ENCODE assay signal across 16 cellular contexts in the genomic region with DNA sequence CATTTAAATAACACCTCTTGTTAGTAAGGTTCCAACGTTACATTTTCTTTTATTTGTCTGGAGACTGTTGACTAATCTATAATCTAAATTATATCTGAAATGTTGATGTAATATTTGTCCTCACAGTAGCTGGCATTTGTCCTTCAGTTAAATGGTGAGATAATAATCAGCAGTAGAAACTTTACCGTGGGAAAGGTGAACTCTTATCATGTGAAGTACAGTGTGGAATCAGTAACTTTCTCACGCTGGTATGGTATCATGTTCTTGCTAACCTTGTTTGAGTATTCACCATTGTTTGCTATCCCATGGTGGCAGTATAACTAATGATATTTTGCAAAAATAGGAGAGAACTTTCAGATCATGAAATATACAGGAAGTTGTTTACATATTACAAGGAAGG. TPM values are rescaled to one million over a fixed set of nuclear protein-coding genes. Genes with fewer than 3 reads are reported as not detected.
DNase-seq lines count a peak whose midpoint lies in the region; ATAC-seq and TF ChIP-seq lines count a peak whose summit lies in the region.
"Had no signal": no experiment of that assay in that cellular context is flagged by ENCODE, and none has a peak within 500 bp of the region (broad histone marks: within the 10 kb centered on the region; RNA-seq: fewer than 3 reads in every experiment).

No MANE protein-coding gene starts in this region.

- DNase-seq in Calu3 (peak; percentile 39), HFFc6 (no peak), mesenchymal stem cell (no peak), Ammon's horn (ENCODE audit: low spot score) (no peak), foreskin fibroblast (no peak), NCI-H2196 treated with DMSO at 0.1 percent for 48 hours (lab: John Stamatoyannopoulos, UW; ENCODE audit: unreplicated experiment) (no peak)
- no peak for DNase-seq in activated effector memory CD4-positive, alpha-beta T cell treated with Interleukin-2 at 50 U/mL for 16 hours
- DNase-seq: activated CD4-positive, alpha-beta T cell treated with anti-CD3 and anti-CD28 coated beads for 36 hours; activated gamma-delta T cell treated with Interleukin-2 at 50 U/mL for 16 hours; BE2C; NCI-H1436 had no signal

- no peaks in the 10 kb centered on the region for H3K27me3 ChIP-seq in mesenchymal stem cell (ENCODE audit: control insufficient read depth in 1 of 2, insufficient read depth in 1 of 2, low read length in 2 of 2)
- H3K27me3 ChIP-seq: BE2C had no signal

- TF ChIP-seq CTCF in Calu3 (IDR thresholded peaks at IDR 0.05; ENCODE audit: unreplicated experiment) (no peak), HFFc6 (IDR thresholded peaks at IDR 0.05) (no peak), foreskin fibroblast (IDR thresholded peaks at IDR 0.05; ENCODE audit: low read depth, low read length) (no peak)

- H3K4me3 ChIP-seq in mesenchymal stem cell (ENCODE audit: insufficient read depth in 1 of 2, low read depth in 1 of 2, low read length in 2 of 2) (no peak overlapping the region), foreskin fibroblast (ENCODE audit: low read depth in 1 of 2, low read length in 2 of 2) (no peak overlapping the region)
- H3K4me3 ChIP-seq: lung had no signal

- H3K9ac ChIP-seq in mesenchymal stem cell (ENCODE audit: low read length): no peak overlapping the region

- WGBS in mesenchymal stem cell: 79% methylated on average over 2 of the region's 3 CpGs

- H2BK15ac ChIP-seq in mesenchymal stem cell (ENCODE audit: low read depth, poor library complexity, severe bottlenecking): no peak overlapping the region

- no peak overlapping the region for H2AFZ ChIP-seq in mesenchymal stem cell (ENCODE audit: low read depth, low read length)

- no peak overlapping the region for H2BK120ac ChIP-seq in mesenchymal stem cell (ENCODE audit: low read depth, low read length)

- H3K4me3 Mint-ChIP-seq in Calu3 (ENCODE audit: low read depth, unreplicated experiment) (peak overlapping the region; percentile 96), HFFc6 (0 out of 2 replicates have a peak overlapping the region, but pooled peaks have one; percentile 27)
- H3K4me3 Mint-ChIP-seq in activated T-helper 17 cell treated with anti-CD3 and anti-CD28 coated beads, Interleukin-2, amount 50 U/mL, for 72 hours: peak overlapping the region; percentile 30
- H3K4me3 Mint-ChIP-seq: activated CD4-positive, alpha-beta T cell treated with anti-CD3 and anti-CD28 coated beads for 36 hours; stimulated activated naive CD8-positive, alpha-beta T cell treated with anti-CD3 and anti-CD28 coated beads, Interleukin-15, Interleukin-2, amounts not matched to agents 100 ng/mL and 50 ng/mL, for 24 hours had no signal

- H2AK5ac ChIP-seq in mesenchymal stem cell (ENCODE audit: low read length, severe bottlenecking): no peak overlapping the region

- peaks cover 0 to 25% of the 10 kb centered on the region in 2 experiments for H3K36me3 ChIP-seq in mesenchymal stem cell (ENCODE audit: control insufficient read depth in 1 of 2, insufficient read depth in 2 of 2, low read depth in 1 of 2, low read length in 2 of 2)

- peak overlapping the region; percentile 23 for H3K27ac ChIP-seq in mesenchymal stem cell (ENCODE audit: low read length, poor library complexity, severe bottlenecking)

- no peak overlapping the region for H3K4ac ChIP-seq in mesenchymal stem cell (ENCODE audit: low read depth in 1 of 2, low read length in 2 of 2)

- H3K4me1 Mint-ChIP-seq in Calu3 (ENCODE audit: low read depth, unreplicated experiment) (peaks cover 44% of the 10 kb centered on the region), HFFc6 (ENCODE audit: low read depth) (peaks cover 48% of the 10 kb centered on the region)
- H3K4me1 Mint-ChIP-seq in activated T-helper 17 cell treated with anti-CD3 and anti-CD28 coated beads, Interleukin-2, amount 50 U/mL, for 72 hours: peaks cover 14% of the 10 kb centered on the region

- intact Hi-C loops in Calu3 (cut with micrococcal nuclease; ENCODE audit: unreplicated experiment): loop anchor here (1.0 to 10.0 kb wide), 3 partner anchors 47 to 345 kb away; no protein-coding TSS in a partner anchor

- H2BK5ac ChIP-seq in mesenchymal stem cell (ENCODE audit: low read depth, low read length, poor library complexity, severe bottlenecking): no peak overlapping the region

- H3K23ac ChIP-seq in mesenchymal stem cell (ENCODE audit: low read length in 2 of 2): no peak overlapping the region

- no peak overlapping the region for H4K91ac ChIP-seq in mesenchymal stem cell (ENCODE audit: low read length)

- H3K79me1 ChIP-seq in mesenchymal stem cell (replicated peaks; ENCODE audit: low read length, poor library complexity, severe bottlenecking): peaks cover 6% of the 10 kb centered on the region

- H3K36me3 Mint-ChIP-seq in Calu3 (ENCODE audit: insufficient read depth, unreplicated experiment) (peaks cover 97% of the 10 kb centered on the region), HFFc6 (ENCODE audit: low read depth) (peaks cover 26% of the 10 kb centered on the region; the same call in 1 of the 2 replicates)
- peaks cover 90% of the 10 kb centered on the region for H3K36me3 Mint-ChIP-seq in activated T-helper 17 cell treated with anti-CD3 and anti-CD28 coated beads, Interleukin-2, amount 50 U/mL, for 72 hours (ENCODE audit: low read depth)

- CTCF ChIA-PET in Calu3 (lab: Charles Lee): interaction anchor here (0.6 to 2.2 kb wide), 6 partner anchors 48 to 291 kb away, joined by 3 to 12 read pairs (median 4); no protein-coding TSS in a partner anchor

- no peaks in the 10 kb centered on the region for H3K9me3 ChIP-seq in mesenchymal stem cell (ENCODE audit: control insufficient read depth, low read length)
- H3K9me3 ChIP-seq: BE2C had no signal

- no peak overlapping the region for H3K18ac ChIP-seq in mesenchymal stem cell (ENCODE audit: low read depth in 1 of 2, low read length in 2 of 2)

- H3K9me3 Mint-ChIP-seq in Calu3 (ENCODE audit: low read depth, unreplicated experiment) (no peaks in the 10 kb centered on the region), HFFc6 (no peaks in the 10 kb centered on the region)
- no peaks in the 10 kb centered on the region for H3K9me3 Mint-ChIP-seq in activated T-helper 17 cell treated with anti-CD3 and anti-CD28 coated beads, Interleukin-2, amount 50 U/mL, for 72 hours
- H3K9me3 Mint-ChIP-seq: brain; stimulated activated naive CD8-positive, alpha-beta T cell treated with anti-CD3 and anti-CD28 coated beads, Interleukin-15, Interleukin-2, amounts not matched to agents 100 ng/mL and 50 ng/mL, for 24 hours had no signal

- H3K4me2 ChIP-seq in mesenchymal stem cell (ENCODE audit: low read length, poor library complexity, severe bottlenecking): no peak overlapping the region

- H3K27ac Mint-ChIP-seq in Calu3 (ENCODE audit: unreplicated experiment) (peak overlapping the region; percentile 88), HFFc6 (peak overlapping the region; percentile 69)
- H3K27ac Mint-ChIP-seq in activated T-helper 17 cell treated with anti-CD3 and anti-CD28 coated beads, Interleukin-2, amount 50 U/mL, for 72 hours: peak overlapping the region; percentile 55
- H3K27ac Mint-ChIP-seq: activated CD4-positive, alpha-beta T cell treated with anti-CD3 and anti-CD28 coated beads for 36 hours; stimulated activated naive CD8-positive, alpha-beta T cell treated with anti-CD3 and anti-CD28 coated beads, Interleukin-15, Interleukin-2, amounts not matched to agents 100 ng/mL and 50 ng/mL, for 24 hours had no signal

- H4K8ac ChIP-seq in mesenchymal stem cell (ENCODE audit: low read length): no peak overlapping the region

- BruUV-seq in Calu3 (replicated peaks; lab: Mats Ljungman, UMichigan): no TSS peak

- peaks cover 8% of the 10 kb centered on the region for H3K4me1 ChIP-seq in mesenchymal stem cell (ENCODE audit: control insufficient read depth, insufficient read depth, low read depth, low read length)

- no peak for ATAC-seq in activated T-helper 17 cell treated with anti-CD3 and anti-CD28 coated beads, Interleukin-2, amount 50 U/mL, for 72 hours (replicated peaks)
- ATAC-seq: activated CD4-positive, alpha-beta T cell treated with anti-CD3 and anti-CD28 coated beads for 36 hours had no signal

- H3K27me3 Mint-ChIP-seq in Calu3 (ENCODE audit: unreplicated experiment) (no peaks in the 10 kb centered on the region), HFFc6 (ENCODE audit: insufficient read depth) (no peaks in the 10 kb centered on the region; the same call in 1 of the 2 replicates)
- H3K27me3 Mint-ChIP-seq in activated T-helper 17 cell treated with anti-CD3 and anti-CD28 coated beads, Interleukin-2, amount 50 U/mL, for 72 hours: no peaks in the 10 kb centered on the region
- H3K27me3 Mint-ChIP-seq: activated CD4-positive, alpha-beta T cell treated with anti-CD3 and anti-CD28 coated beads for 36 hours; brain; stimulated activated naive CD8-positive, alpha-beta T cell treated with anti-CD3 and anti-CD28 coated beads, Interleukin-15, Interleukin-2, amounts not matched to agents 100 ng/mL and 50 ng/mL, for 24 hours had no signal

- H3K14ac ChIP-seq in mesenchymal stem cell (ENCODE audit: low read length in 2 of 2): no peak overlapping the region

- H2BK12ac ChIP-seq in mesenchymal stem cell (ENCODE audit: low read length in 2 of 2): no peak overlapping the region

RNA-seq across cellular contexts. Expression of a gene that starts 4.7 kb away (rescaled TPM):
- total RNA-seq in Calu3 (2022): 183 and 200 TPM in 2 replicates
- 10 to 100 TPM; 17.2 to 33.3 (median 27.4) TPM for total RNA-seq in HFFc6 (2021; fragmentation: NEBNext Ultra II Directional; extraction: Animal tissue kit (Norgen Biotek cat#: 25700))
- 10 to 100 TPM; 61.3 to 80.4 TPM for total RNA-seq in activated T-helper 17 cell treated with anti-CD3 and anti-CD28 coated beads, Interleukin-2, amount 50 U/mL, for 72 hours
- polyA plus RNA-seq in mesenchymal stem cell (2013, experiment 1 of 2): 29.6 TPM
- 31.0 TPM for polyA plus RNA-seq in mesenchymal stem cell (2013, experiment 2 of 2)

RNA-seq across cellular contexts. Expression of a gene that starts 19.3 kb away (rescaled TPM):
- not detected in 2 replicates for total RNA-seq in Calu3 (2022)
- not detected for total RNA-seq in HFFc6 (2021; fragmentation: NEBNext Ultra II Directional; extraction: Animal tissue kit (Norgen Biotek cat#: 25700))
- under 1 TPM; 0.43 to 0.45 TPM for total RNA-seq in activated T-helper 17 cell treated with anti-CD3 and anti-CD28 coated beads, Interleukin-2, amount 50 U/mL, for 72 hours
- not detected for polyA plus RNA-seq in mesenchymal stem cell (2013, experiment 1 of 2)
- not detected for polyA plus RNA-seq in mesenchymal stem cell (2013, experiment 2 of 2)
- total RNA-seq: activated CD4-positive, alpha-beta T cell treated with anti-CD3 and anti-CD28 coated beads for 36 hours; epithelial cell of proximal tubule had no signal

Comparison
In these comparisons a context has a peak if more than half of its experiments do, and no peak if none do; other contexts are left out.
1. H3K4me3 Mint-ChIP-seq: peak in every context shown above with its lines; median percentile 96 in Calu3; 30 in activated T-helper 17 cell treated with anti-CD3 and anti-CD28 coated beads, Interleukin-2, amount 50 U/mL, for 72 hours; 27 in HFFc6.